ENCODE assay signal across 21 cellular contexts in genomic region chr11:128214263-128214662, GRCh38.
"Had no signal": no experiment of that assay in that cellular context is flagged by ENCODE, and none has a peak within 500 bp of the region (broad histone marks: within the 10 kb centered on the region; RNA-seq: fewer than 3 reads in every experiment).

No MANE protein-coding gene starts in this region.

- H3K4me1 ChIP-seq: lower lobe of right lung, prostate gland had no signal

- ATAC-seq: effector memory CD8-positive, alpha-beta T cell; left ventricle myocardium superior; lower lobe of right lung; naive thymus-derived CD8-positive, alpha-beta T cell; sciatic nerve; stimulated activated effector memory CD8-positive, alpha-beta T cell treated with anti-CD3 and anti-CD28 coated beads, Interleukin-12 subunit alpha, Interleukin-12 subunit beta, amount 100 ng/mL, for 72 hours; stimulated activated naive CD8-positive, alpha-beta T cell treated with anti-CD3 and anti-CD28 coated beads, Interleukin-15, Interleukin-2, amounts not matched to agents 100 U/mL and 50 U/mL, for 24 hours had no signal

- H3K27ac ChIP-seq: coronary artery, esophagus squamous epithelium, lower lobe of right lung, prostate gland, right atrium auricular region, thoracic aorta had no signal

- H3K27me3 ChIP-seq: esophagus squamous epithelium, right atrium auricular region had no signal

- H3K4me3 ChIP-seq: coronary artery, esophagus squamous epithelium, lower lobe of right lung, prostate gland, right atrium auricular region, thoracic aorta had no signal

- H3K36me3 ChIP-seq: esophagus squamous epithelium, lower lobe of right lung, prostate gland, right atrium auricular region, thoracic aorta had no signal

- H3K9me3 ChIP-seq: esophagus squamous epithelium, lower lobe of right lung, prostate gland, right atrium auricular region, thoracic aorta had no signal

- DNase-seq: effector memory CD8-positive, alpha-beta T cell; erythroblast; esophagus squamous epithelium; foreskin melanocyte; hypothalamus; immature natural killer cell; left ventricle myocardium superior; lower lobe of right lung; naive thymus-derived CD8-positive, alpha-beta T cell; nephron progenitor cell; nucleus accumbens; stimulated activated CD4-positive, alpha-beta T cell treated with anti-CD3 and anti-CD28 coated beads, Interleukin-2, amount 100 ng/mL, for 24 hours; stimulated activated CD4-positive, alpha-beta T cell treated with anti-CD3 and anti-CD28 coated beads, Interleukin-4, amount 100 ng/mL, for 24 hours; stimulated activated naive CD8-positive, alpha-beta T cell treated with anti-CD3 and anti-CD28 coated beads, Interleukin-15, Interleukin-2, amounts not matched to agents 100 U/mL and 50 U/mL, for 24 hours; substantia nigra had no signal
